In genomic region chr9:129484325-129485000, GRCh38 we compare ENCODE assay signal across 9 cellular contexts.
DNase-seq lines count a peak whose midpoint lies in the region; ATAC-seq and TF ChIP-seq lines count a peak whose summit lies in the region.
"Had no signal": no experiment of that assay in that cellular context is flagged by ENCODE, and none has a peak within 500 bp of the region (broad histone marks: within the 10 kb centered on the region; RNA-seq: fewer than 3 reads in every experiment).

No MANE protein-coding gene starts in this region.

- H3K4me1 Mint-ChIP-seq in naive thymus-derived CD4-positive, alpha-beta T cell, result peaks cover 19 to 52% (median 44%) of the 10 kb centered on the region in 7 donors

- no peaks in the 10 kb centered on the region for H3K9me3 ChIP-seq in heart left ventricle
- H3K9me3 ChIP-seq in naive thymus-derived CD4-positive, alpha-beta T cell (ENCODE audit: control insufficient read depth in 2 of 3, low read length in 3 of 3), result no peaks in the 10 kb centered on the region
- no peaks in the 10 kb centered on the region for H3K9me3 ChIP-seq in upper lobe of right lung
- H3K9me3 ChIP-seq in MG63, result no peaks in the 10 kb centered on the region

- no peaks in the 10 kb centered on the region for H3K27me3 ChIP-seq in heart left ventricle
- H3K27me3 ChIP-seq in naive thymus-derived CD4-positive, alpha-beta T cell (ENCODE audit: control insufficient read depth in 2 of 2, insufficient read depth in 2 of 2, low read length in 2 of 2), result no peaks in the 10 kb centered on the region
- no peaks in the 10 kb centered on the region for H3K27me3 ChIP-seq in upper lobe of right lung
- H3K27me3 ChIP-seq in MG63, result no peaks in the 10 kb centered on the region

- intact Hi-C loops in heart left ventricle (cut with DNase I), result loop anchor here in 9 of 10 donors (5.0 to 10.0 kb wide), 9 partner anchors 70 to 310 kb away; partner anchors contain the start of gene IER5L (in 5 of the 9)
- intact Hi-C loops in cardiac septum (cut with DNase I), result loop anchor here (5.0 kb wide), 2 partner anchors 167 to 232 kb away; no protein-coding TSS in a partner anchor
- intact Hi-C loops in naive thymus-derived CD4-positive, alpha-beta T cell (cut with micrococcal nuclease), result no loop called here
- intact Hi-C loops in upper lobe of right lung (cut with DNase I), result no loop called here

- no peak for TF ChIP-seq CTCF in heart left ventricle (IDR thresholded peaks at IDR 0.05)
- TF ChIP-seq CTCF in coronary artery (IDR thresholded peaks at IDR 0.05), result no peak
- no peak for TF ChIP-seq CTCF in upper lobe of right lung (IDR thresholded peaks at IDR 0.05)

- H3K27ac ChIP-seq in heart left ventricle (peak overlapping the region; percentile 97 to 100 (median 99)), coronary artery (peak overlapping the region; percentile 97 to 100), upper lobe of right lung (peak overlapping the region; percentile 100)
- no peak overlapping the region for H3K27ac ChIP-seq in naive thymus-derived CD4-positive, alpha-beta T cell (ENCODE audit: low read depth, low read length)

- no peak for ATAC-seq in heart left ventricle
- no peak for ATAC-seq in naive thymus-derived CD4-positive, alpha-beta T cell
- no peak for ATAC-seq in upper lobe of right lung
- no peak for ATAC-seq in HG03354 (IDR thresholded peaks at IDR 0.05; ENCODE audit: poor library complexity, severe bottlenecking, unreplicated experiment)
- ATAC-seq: activated T-cell treated with anti-CD3 and anti-CD28 coated beads, Interleukin-2, amount 50 U/mL, for 4 hours had no signal

- 85 to 90% (median 87%) methylated on average over 10 to 12 of the region's 12 CpGs for WGBS in heart left ventricle, 4 donors

- peaks cover 0 to 4% (median 0%) of the 10 kb centered on the region in 5 donors for H3K27me3 Mint-ChIP-seq in naive thymus-derived CD4-positive, alpha-beta T cell

- H3K4me1 ChIP-seq in heart left ventricle, result peaks cover 11 to 90% (median 72%) of the 10 kb centered on the region in 12 donors
- H3K4me1 ChIP-seq in naive thymus-derived CD4-positive, alpha-beta T cell (ENCODE audit: control insufficient read depth in 2 of 2, insufficient read depth in 2 of 2, low read length in 2 of 2), result peaks cover 22 to 32% of the 10 kb centered on the region in 2 donors
- peaks cover 55% of the 10 kb centered on the region for H3K4me1 ChIP-seq in upper lobe of right lung

- DNase-seq in heart left ventricle (no peak), cardiac septum (ENCODE audit: low spot score) (no peak), coronary artery (ENCODE audit: low spot score) (no peak), upper lobe of right lung (no peak), NCI-H748 treated with DMSO at 0.1 percent for 48 hours (lab: John Stamatoyannopoulos, UW) (no peak), MG63 (no peak)
- no peak for DNase-seq in naive thymus-derived CD4-positive, alpha-beta T cell
- DNase-seq: activated T-cell treated with anti-CD3 and anti-CD28 coated beads, Interleukin-2, amount 50 U/mL, for 4 hours had no signal

- TF ChIP-seq POLR2A in heart left ventricle (IDR thresholded peaks at IDR 0.05), result no peak

- peak overlapping the region in 8 of 10 donors; percentile 11 to 80 (median 64) for H3K4me3 Mint-ChIP-seq in naive thymus-derived CD4-positive, alpha-beta T cell
- H3K4me3 Mint-ChIP-seq: activated T-cell treated with anti-CD3 and anti-CD28 coated beads, Interleukin-2, amount 50 U/mL, for 4 hours had no signal

- CTCF ChIA-PET in naive thymus-derived CD4-positive, alpha-beta T cell (lab: Charles Lee), result interaction anchor here (0.8 kb wide), 1 partner anchor 311 kb away, joined by 3 read pairs; no protein-coding TSS in a partner anchor

- POLR2A ChIA-PET in naive thymus-derived CD4-positive, alpha-beta T cell (lab: Charles Lee), result interaction anchor here (1.0 to 2.3 kb wide), 7 partner anchors 8 to 306 kb away, joined by 3 to 13 read pairs (median 4); partner anchors contain the start of gene IER5L

- peak overlapping the region in 6 of 9 donors; percentile 65 to 98 (median 87) for H3K27ac Mint-ChIP-seq in naive thymus-derived CD4-positive, alpha-beta T cell

- H3K9me3 Mint-ChIP-seq in naive thymus-derived CD4-positive, alpha-beta T cell, result no peaks in the 10 kb centered on the region
- H3K9me3 Mint-ChIP-seq: activated T-cell treated with anti-CD3 and anti-CD28 coated beads, Interleukin-2, amount 50 U/mL, for 4 hours had no signal

- no peaks in the 10 kb centered on the region for H3K36me3 ChIP-seq in heart left ventricle
- H3K36me3 ChIP-seq in naive thymus-derived CD4-positive, alpha-beta T cell (ENCODE audit: control insufficient read depth in 2 of 3, insufficient read depth in 3 of 3, low read length in 3 of 3), result no peaks in the 10 kb centered on the region
- H3K36me3 ChIP-seq in upper lobe of right lung, result no peaks in the 10 kb centered on the region
- H3K36me3 ChIP-seq in MG63, result no peaks in the 10 kb centered on the region

- H3K4me3 ChIP-seq in heart left ventricle (peak overlapping the region in 5 of 12 donors; percentile 18 to 77 (median 65)), coronary artery (peak overlapping the region; percentile 70), upper lobe of right lung (no peak overlapping the region), MG63 (no peak overlapping the region)
- H3K4me3 ChIP-seq in naive thymus-derived CD4-positive, alpha-beta T cell (ENCODE audit: low read length), result no peak overlapping the region

- H3K36me3 Mint-ChIP-seq in naive thymus-derived CD4-positive, alpha-beta T cell, result peaks cover 0 to 3% (median 0%) of the 10 kb centered on the region in 5 donors

Comparison
In these comparisons a context has a peak if more than half of its experiments do, and no peak if none do; other contexts are left out.
1. intact Hi-C loops: an anchor here in heart left ventricle (5.0 to 10.0 kb wide) and cardiac septum (5.0 kb wide); none called in naive thymus-derived CD4-positive, alpha-beta T cell and upper lobe of right lung.